In the genomic region with DNA sequence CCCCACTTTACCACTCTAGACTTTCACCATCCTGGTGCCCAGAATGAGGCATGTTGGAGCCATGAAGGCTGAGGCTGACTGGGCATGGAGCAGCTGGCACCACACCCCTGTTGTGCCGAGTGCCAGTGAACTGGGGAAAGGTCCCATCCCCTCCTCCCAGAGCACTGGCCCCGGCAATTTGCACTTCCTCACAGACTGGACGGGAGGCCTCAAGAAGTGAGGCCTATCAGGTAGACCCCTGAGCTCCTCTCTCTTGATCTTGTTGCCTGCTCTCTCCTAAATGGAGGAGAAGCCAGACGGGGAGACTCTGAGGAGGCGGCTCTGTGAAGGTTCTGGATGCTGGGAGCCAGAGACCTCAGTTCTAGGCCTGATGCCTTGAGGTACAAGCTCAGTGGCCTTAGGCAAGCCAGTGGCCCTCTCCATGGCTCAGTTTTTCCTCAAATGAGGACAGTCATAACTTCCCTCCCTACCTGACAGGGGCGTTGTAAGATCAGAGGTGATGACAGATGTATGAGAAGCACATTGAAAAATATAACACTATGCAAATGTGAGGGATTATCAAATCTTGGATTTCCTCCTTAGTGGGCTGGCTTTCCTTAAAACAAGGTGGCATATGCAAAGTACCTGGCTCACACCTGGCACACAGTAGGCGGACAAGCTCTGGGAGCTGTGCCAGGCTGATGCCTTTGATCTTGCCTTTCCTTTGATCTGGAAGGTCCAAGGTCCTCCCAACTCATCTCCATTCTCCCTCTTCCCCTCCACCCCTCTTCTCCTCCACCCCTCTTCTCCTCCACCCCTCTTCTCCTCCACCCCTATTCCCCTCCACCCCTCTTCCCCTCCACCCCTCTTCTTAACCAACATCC, we compare ENCODE assay signal across 27 cellular contexts. TPM values are rescaled to one million over a fixed set of nuclear protein-coding genes. Genes with fewer than 3 reads are reported as not detected.
"Had no signal": no experiment of that assay in that cellular context is flagged by ENCODE, and none has a peak within 500 bp of the region (broad histone marks: within the 10 kb centered on the region; RNA-seq: fewer than 3 reads in every experiment).

No MANE protein-coding gene starts in this region.

- DNase-seq: activated CD4-positive, alpha-beta T cell treated with anti-CD3 and anti-CD28 coated beads, Interleukin-2, amount 10 ng/mL, durations not matched to agents 7 days and 5 days; activated CD4-positive, CD25-positive, alpha-beta regulatory T cell treated with anti-CD3 and anti-CD28 coated beads, Interleukin-2, amount 50 U/mL, for 72 hours; activated CD8-positive, alpha-beta memory T cell treated with anti-CD3 and anti-CD28 coated beads, Interleukin-2, amount 10 ng/mL, durations not matched to agents 7 days and 5 days; activated CD8-positive, alpha-beta T cell treated with anti-CD3 and anti-CD28 coated beads for 36 hours; activated gamma-delta T cell treated with Interleukin-2 at 50 U/mL for 16 hours; activated T-cell treated with anti-CD3 and anti-CD28 coated beads for 4 hours; amygdala; cerebellar nuclear complex; foreskin melanocyte; kidney; lower lobe of right lung; mesendoderm; occipital lobe; stimulated activated CD4-positive, alpha-beta T cell treated with anti-CD3 and anti-CD28 coated beads, Interleukin-2, amount 100 ng/mL, for 48 hours; stimulated activated CD8-positive, alpha-beta memory T cell treated with anti-CD3 and anti-CD28 coated beads, Interleukin-4, amount 100 ng/mL, for 48 hours; stimulated activated naive CD4-positive, alpha-beta T cell; substantia nigra; SW 1271; T-helper 2 cell; tibial artery; WERI-Rb-1 had no signal

- H3K27ac ChIP-seq: coronary artery, lower lobe of right lung, tibial artery, WERI-Rb-1 had no signal

- ATAC-seq: activated CD8-positive, alpha-beta memory T cell treated with anti-CD3 and anti-CD28 coated beads, Interleukin-2, amount 10 ng/mL, durations not matched to agents 7 days and 5 days; activated CD8-positive, alpha-beta T cell treated with anti-CD3 and anti-CD28 coated beads for 36 hours; left lobe of liver; lower lobe of right lung; mucosa of descending colon; sciatic nerve had no signal

- H3K36me3 ChIP-seq: lower lobe of right lung, tibial artery, WERI-Rb-1 had no signal

- H3K9me3 ChIP-seq: lower lobe of right lung, mucosa of descending colon, tibial artery had no signal

- FAIRE-seq: kidney, TTC549 had no signal

- H3K4me3 ChIP-seq: coronary artery, lower lobe of right lung, mucosa of descending colon, smooth muscle cell, tibial artery had no signal

- H3K4me2 ChIP-seq: smooth muscle cell had no signal

RNA-seq across cellular contexts. Expression of gene GRHL3, which starts 6.7 kb away (rescaled TPM):
- total RNA-seq: activated CD4-positive, alpha-beta T cell treated with anti-CD3 and anti-CD28 coated beads, Interleukin-2, amount 10 ng/mL, durations not matched to agents 7 days and 5 days; activated CD8-positive, alpha-beta T cell treated with anti-CD3 and anti-CD28 coated beads for 36 hours; occipital lobe; sciatic nerve had no signal
